13 cellular contexts compared by ENCODE assay signal in the genomic region with DNA sequence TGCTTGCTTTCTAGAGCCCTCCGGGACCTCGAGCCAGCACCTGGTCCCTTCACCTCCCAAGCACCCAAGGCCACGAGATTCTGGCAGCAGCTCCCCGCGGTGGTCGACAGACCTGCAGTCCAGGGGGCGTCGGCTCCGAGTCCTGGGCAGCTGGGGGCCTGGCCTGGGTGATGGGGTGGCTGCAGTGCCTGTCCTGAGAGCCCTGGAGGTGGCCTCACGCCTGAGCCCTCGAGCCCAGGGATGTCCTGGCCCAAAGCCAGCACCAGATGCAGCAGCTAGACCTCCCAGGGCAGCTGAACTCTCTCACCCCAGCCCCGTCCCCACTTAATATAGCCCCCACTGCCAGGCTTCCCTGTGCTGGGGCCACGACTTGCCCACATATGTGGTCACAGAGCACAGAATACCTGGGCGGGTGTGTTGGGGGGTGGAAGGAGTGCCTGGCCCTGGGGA. TPM values are rescaled to one million over a fixed set of nuclear protein-coding genes. Genes with fewer than 3 reads are reported as not detected.
A peak's percentile ranks its signal among the peaks of the same experiment; 100 is the strongest.
DNase-seq lines count a peak whose midpoint lies in the region; FAIRE-seq and TF ChIP-seq lines count a peak whose summit lies in the region.
"Had no signal": no experiment of that assay in that cellular context is flagged by ENCODE, and none has a peak within 500 bp of the region (broad histone marks: within the 10 kb centered on the region; RNA-seq: fewer than 3 reads in every experiment).

No MANE protein-coding gene starts in this region.

- no peak for TF ChIP-seq CTCF in PC-9 (conservative IDR thresholded peaks at IDR 0.05)
- no peak for TF ChIP-seq CTCF in D721Med (IDR thresholded peaks at IDR 0.05; ENCODE audit: insufficient read depth, missing control alignments)

- H3K9me2 ChIP-seq in PC-9 (ENCODE audit: insufficient read depth) = no peaks in the 10 kb centered on the region

- H3K27me3 ChIP-seq in BLaER1 treated with 17β-estradiol and CSF1 and Interleukin-3, amounts not matched to agents 10 nM and 100 nM = peaks cover 39 to 58% (median 39%) of the 10 kb centered on the region in 11 experiments
- no peaks in the 10 kb centered on the region for H3K27me3 ChIP-seq in PC-9 (ENCODE audit: insufficient read depth, low read depth)
- H3K27me3 ChIP-seq: body of pancreas had no signal

- intact Hi-C loops in PC-9 (cut with micrococcal nuclease; ENCODE audit: unreplicated experiment) = no loop called here

- H3K4me1 ChIP-seq in BLaER1 treated with 17β-estradiol and CSF1 and Interleukin-3, amounts not matched to agents 10 nM and 100 nM = peaks cover 14 to 51% (median 30%) of the 10 kb centered on the region in 10 experiments; a peak in 17 of 20 replicates
- H3K4me1 ChIP-seq in PC-9 (replicated peaks; ENCODE audit: insufficient read depth) = no peaks in the 10 kb centered on the region

- POLR2A ChIA-PET in PC-9 (lab: Charles Lee; ENCODE audit: unreplicated experiment) = no interaction called here

- 0 out of 2 replicates have a peak, but pooled peaks cover 7% of the 10 kb centered on the region for H3F3A ChIP-seq in PC-9 (ENCODE audit: insufficient read depth, low read depth)

- BruUV-seq in PC-9 (replicated peaks; lab: Mats Ljungman, UMichigan) = no TSS peak

- H3K9ac ChIP-seq in BLaER1 treated with 17β-estradiol and CSF1 and Interleukin-3, amounts not matched to agents 10 nM and 100 nM = no peak overlapping the region; a peak in 1 of 22 replicates

- no peaks in the 10 kb centered on the region for H3K9me3 ChIP-seq in BLaER1 treated with 17β-estradiol and CSF1 and Interleukin-3, amounts not matched to agents 10 nM and 100 nM (replicated peaks in 1 of 11)
- no peaks in the 10 kb centered on the region for H3K9me3 ChIP-seq in PC-9 (ENCODE audit: insufficient read depth, low read depth)
- H3K9me3 ChIP-seq: body of pancreas, MG63 had no signal

- CTCF ChIA-PET in PC-9 (lab: Charles Lee) = interaction anchor here (1.2 kb wide), 1 partner anchor 172 kb away, joined by 3 read pairs; no protein-coding TSS in a partner anchor

- no peaks in the 10 kb centered on the region; a peak in 1 of 22 replicates for H3K36me3 ChIP-seq in BLaER1 treated with 17β-estradiol and CSF1 and Interleukin-3, amounts not matched to agents 10 nM and 100 nM
- no peaks in the 10 kb centered on the region for H3K36me3 ChIP-seq in PC-9 (ENCODE audit: low read depth)
- H3K36me3 ChIP-seq: MG63 had no signal

- peak overlapping the region in 10 of 11 experiments; percentile 56 to 83 (median 70); a peak in 16 of 22 replicates for H3K4me2 ChIP-seq in BLaER1 treated with 17β-estradiol and CSF1 and Interleukin-3, amounts not matched to agents 10 nM and 100 nM
- 0 out of 2 replicates have a peak overlapping the region, but pooled peaks have one; percentile 64 for H3K4me2 ChIP-seq in PC-9

- no peak overlapping the region for H3K27ac ChIP-seq in BLaER1 treated with 17β-estradiol and CSF1 and Interleukin-3, amounts not matched to agents 10 nM and 100 nM
- no peak overlapping the region for H3K27ac ChIP-seq in PC-9

- H4K20me1 ChIP-seq in BLaER1 treated with 17β-estradiol and CSF1 and Interleukin-3, amounts not matched to agents 10 nM and 100 nM = peaks cover 0 to 59% (median 28%) of the 10 kb centered on the region in 11 experiments; a peak in 17 of 22 replicates
- no peaks in the 10 kb centered on the region for H4K20me1 ChIP-seq in PC-9 (ENCODE audit: insufficient read depth)

- no peaks in the 10 kb centered on the region for H3K79me2 ChIP-seq in PC-9 (ENCODE audit: low read depth)

- FAIRE-seq in D721Med (lab: Jason Lieb, UNC) = no peak

- no peak overlapping the region for H3K4me3 ChIP-seq in BLaER1 treated with 17β-estradiol and CSF1 and Interleukin-3, amounts not matched to agents 10 nM and 100 nM
- H3K4me3 ChIP-seq in PC-9 = no peak overlapping the region
- H3K4me3 ChIP-seq: MG63 had no signal

- DNase-seq in PC-9 (no peak), NCI-H2081 (lab: John Stamatoyannopoulos, UW) (no peak), D721Med (ENCODE audit: insufficient read length, low spot score) (no peak)
- DNase-seq: activated CD4-positive, alpha-beta T cell treated with anti-CD3 and anti-CD28 coated beads for 1 hour; activated naive CD4-positive, alpha-beta T cell treated with anti-CD3 and anti-CD28 coated beads, Interleukin-2, amount 10 ng/mL, durations not matched to agents 7 days and 5 days; DMS153; immature natural killer cell; MG63; NCI-H2029; NCI-H748 treated with DMSO at 0.1 percent for 48 hours had no signal

- H2AFZ ChIP-seq in PC-9 = no peak overlapping the region

RNA-seq across cellular contexts. Expression of a gene that starts 6.6 kb away (rescaled TPM):
- 12.8 and 16.3 TPM in 2 replicates for total RNA-seq in PC-9 (2021)

RNA-seq across cellular contexts. Expression of a gene that starts 6.8 kb away (rescaled TPM):
- total RNA-seq in PC-9 (2021) = 36.2 and 40.8 TPM in 2 replicates

RNA-seq across cellular contexts. Expression of a gene that starts 16.6 kb away (rescaled TPM):
- 5.0 and 6.3 TPM in 2 replicates for total RNA-seq in PC-9 (2021)
- total RNA-seq: HT1080 had no signal

RNA-seq across cellular contexts. Expression of a gene that starts 18.6 kb away (rescaled TPM):
- 47.2 and 47.5 TPM in 2 replicates for total RNA-seq in PC-9 (2021)

RNA-seq across cellular contexts. Expression of a gene that starts 22.3 kb away (rescaled TPM):
- total RNA-seq in PC-9 (2021) = 21.7 and 24.5 TPM in 2 replicates
